In genomic region chr5:1877434-1878049, GRCh38 we compare ENCODE assay signal across 29 cellular contexts. TPM values are rescaled to one million over a fixed set of nuclear protein-coding genes. Genes with fewer than 3 reads are reported as not detected.
DNase-seq lines count a peak whose midpoint lies in the region; ATAC-seq and TF ChIP-seq lines count a peak whose summit lies in the region.
"Had no signal": no experiment of that assay in that cellular context is flagged by ENCODE, and none has a peak within 500 bp of the region (broad histone marks: within the 10 kb centered on the region; RNA-seq: fewer than 3 reads in every experiment).

No MANE protein-coding gene starts in this region.

- no peak overlapping the region for H3K4me2 ChIP-seq in neuronal stem cell (ENCODE audit: insufficient read depth, low read length, poor library complexity, severe bottlenecking)

- no peak for ATAC-seq in GM21381 (IDR thresholded peaks at IDR 0.05; ENCODE audit: unreplicated experiment)
- ATAC-seq: effector memory CD8-positive, alpha-beta T cell; K562; naive thymus-derived CD4-positive, alpha-beta T cell; stimulated activated effector memory CD8-positive, alpha-beta T cell treated with anti-CD3 and anti-CD28 coated beads, Interleukin-12 subunit alpha, Interleukin-12 subunit beta, amount 100 ng/mL, for 72 hours had no signal

- H3K9me3 ChIP-seq in HUES6 (ENCODE audit: control insufficient read depth, insufficient read depth, low read depth, low read length) (no peaks in the 10 kb centered on the region), neuronal stem cell (replicated peaks in 1 of 2; ENCODE audit: control insufficient read depth in 2 of 2, insufficient read depth in 1 of 2, low read depth in 1 of 2, low read length in 2 of 2) (peaks cover 2 to 12% of the 10 kb centered on the region in 2 donors)
- H3K9me3 ChIP-seq: BE2C, SJCRH30, transverse colon had no signal

- H3K23ac ChIP-seq in neuronal stem cell (ENCODE audit: low read depth, low read length, poor library complexity), result peak overlapping the region; percentile 8

- no peak overlapping the region for H2BK15ac ChIP-seq in neuronal stem cell (ENCODE audit: low read length)

- peaks cover 2% of the 10 kb centered on the region for H3K36me3 Mint-ChIP-seq in activated naive CD4-positive, alpha-beta T cell treated with anti-CD3 and anti-CD28 coated beads, Interleukin-2, amount 10 ng/mL, durations not matched to agents 7 days and 5 days
- H3K36me3 Mint-ChIP-seq in glutamatergic neuron (ENCODE audit: unreplicated experiment) (no peaks in the 10 kb centered on the region), immature natural killer cell (peaks cover 0 to 3% (median 0%) of the 10 kb centered on the region in 3 donors)
- H3K36me3 Mint-ChIP-seq: CD8-positive, alpha-beta memory T cell had no signal

- H3K9ac ChIP-seq in HUES6 (ENCODE audit: low read length), result no peak overlapping the region
- H3K9ac ChIP-seq in neuronal stem cell (ENCODE audit: low read depth, low read length, poor library complexity), result no peak overlapping the region

- WGBS in neuronal stem cell (ENCODE audit: extremely low coverage in 2 of 2, insufficient read length in 2 of 2, insufficient replicate concordance in 1 of 2), 2 donors, result no CpG with 5 or more reads among the region's 40 CpGs

- H3K9me3 Mint-ChIP-seq in activated naive CD4-positive, alpha-beta T cell treated with anti-CD3 and anti-CD28 coated beads, Interleukin-2, amount 10 ng/mL, durations not matched to agents 7 days and 5 days, result no peaks in the 10 kb centered on the region
- H3K9me3 Mint-ChIP-seq in glutamatergic neuron (ENCODE audit: unreplicated experiment) (peaks cover 5% of the 10 kb centered on the region), immature natural killer cell (no peaks in the 10 kb centered on the region)
- H3K9me3 Mint-ChIP-seq: activated CD4-positive, alpha-beta memory T cell treated with anti-CD3 and anti-CD28 coated beads for 36 hours; effector memory CD8-positive, alpha-beta T cell; stimulated activated effector memory CD8-positive, alpha-beta T cell treated with anti-CD3 and anti-CD28 coated beads, Interleukin-12 subunit alpha, Interleukin-12 subunit beta, amount 100 ng/mL, for 72 hours had no signal

- H3K36me3 ChIP-seq in HUES6 (ENCODE audit: control insufficient read depth, insufficient read depth, low read length) (no peaks in the 10 kb centered on the region), neuronal stem cell (replicated peaks in 1 of 2; ENCODE audit: control insufficient read depth in 2 of 2, insufficient read depth in 2 of 2, low read length in 2 of 2) (peaks cover 0 to 10% of the 10 kb centered on the region in 2 donors)
- H3K36me3 ChIP-seq: BE2C, SJCRH30, transverse colon had no signal

- H3K4ac ChIP-seq in neuronal stem cell (ENCODE audit: low read length), result no peak overlapping the region

- no peak overlapping the region for H2BK12ac ChIP-seq in neuronal stem cell (ENCODE audit: low read length)

- DNase-seq in activated naive CD4-positive, alpha-beta T cell treated with anti-CD3 and anti-CD28 coated beads, Interleukin-2, amount 10 ng/mL, durations not matched to agents 7 days and 5 days, result no peak
- DNase-seq in activated naive CD4-positive, alpha-beta T cell treated with anti-CD3 and anti-CD28 coated beads, Interleukin-2, amount 50 U/mL, for 16 hours, result no peak
- DNase-seq in glutamatergic neuron (no peak), neuronal stem cell (ENCODE audit: low spot score) (no peak), immature natural killer cell (no peak), NCI-H526 treated with DMSO at 0.1 percent for 48 hours (lab: John Stamatoyannopoulos, UW) (no peak)
- DNase-seq: ACHN; activated effector memory CD4-positive, alpha-beta T cell treated with anti-CD3 and anti-CD28 coated beads, Interleukin-2, amount 50 U/mL, for 16 hours; aorta; BE2C; CD8-positive, alpha-beta memory T cell; central memory CD4-positive, alpha-beta T cell; effector memory CD8-positive, alpha-beta T cell; kidney; naive thymus-derived CD4-positive, alpha-beta T cell; NCI-H1092 treated with DMSO at 0.1 percent for 48 hours; NCI-H1694 treated with DMSO at 0.1 percent for 48 hours; SJCRH30; transverse colon had no signal

- H3K18ac ChIP-seq in neuronal stem cell (ENCODE audit: low read length), result peak overlapping the region; percentile 38

- no peak overlapping the region for H4K91ac ChIP-seq in neuronal stem cell (ENCODE audit: low read depth, low read length, poor library complexity)

- H3K27me3 ChIP-seq in HUES6 (ENCODE audit: control insufficient read depth, insufficient read depth, low read length) (peaks cover 100% of the 10 kb centered on the region), neuronal stem cell (ENCODE audit: control insufficient read depth in 3 of 3, insufficient read depth in 3 of 3, low read depth in 1 of 3, low read length in 3 of 3) (peaks cover 79 to 99% (median 94%) of the 10 kb centered on the region in 3 experiments)
- H3K27me3 ChIP-seq: SJCRH30 had no signal

- H4K8ac ChIP-seq in neuronal stem cell (ENCODE audit: low read depth, low read length), result no peak overlapping the region

- no peak for TF ChIP-seq CTCF in glutamatergic neuron (IDR thresholded peaks at IDR 0.05; ENCODE audit: partially characterized antibody, unreplicated experiment)

- H3K14ac ChIP-seq in neuronal stem cell (ENCODE audit: low read length), result no peak overlapping the region

- peak overlapping the region; percentile 9 for H3K27ac Mint-ChIP-seq in activated naive CD4-positive, alpha-beta T cell treated with anti-CD3 and anti-CD28 coated beads, Interleukin-2, amount 10 ng/mL, durations not matched to agents 7 days and 5 days
- H3K27ac Mint-ChIP-seq in glutamatergic neuron (ENCODE audit: unreplicated experiment) (no peak overlapping the region), immature natural killer cell (no peak overlapping the region)
- H3K27ac Mint-ChIP-seq: activated CD4-positive, alpha-beta memory T cell treated with anti-CD3 and anti-CD28 coated beads for 36 hours; activated naive CD8-positive, alpha-beta T cell treated with anti-CD3 and anti-CD28 coated beads, Interleukin-2, amount 10 ng/mL, durations not matched to agents 7 days and 5 days; CD8-positive, alpha-beta memory T cell; effector memory CD8-positive, alpha-beta T cell; stimulated activated effector memory CD8-positive, alpha-beta T cell treated with anti-CD3 and anti-CD28 coated beads, Interleukin-12 subunit alpha, Interleukin-12 subunit beta, amount 100 ng/mL, for 72 hours had no signal

- H2AK5ac ChIP-seq in neuronal stem cell (ENCODE audit: low read depth, low read length), result no peak overlapping the region

- no peak overlapping the region for H2BK5ac ChIP-seq in neuronal stem cell (ENCODE audit: low read length)

- H3K4me3 ChIP-seq in HUES6 (ENCODE audit: low read depth, low read length) (peak overlapping the region; percentile 38; the same call in 1 of the 2 replicates), neuronal stem cell (ENCODE audit: low read length in 2 of 2) (no peak overlapping the region)
- H3K4me3 ChIP-seq: K562, SJCRH30, transverse colon had no signal

- no peak overlapping the region for H2BK120ac ChIP-seq in neuronal stem cell (ENCODE audit: low read depth, low read length)

- peaks cover 3% of the 10 kb centered on the region for H3K4me1 Mint-ChIP-seq in activated naive CD4-positive, alpha-beta T cell treated with anti-CD3 and anti-CD28 coated beads, Interleukin-2, amount 10 ng/mL, durations not matched to agents 7 days and 5 days
- peaks cover 6% of the 10 kb centered on the region for H3K4me1 Mint-ChIP-seq in glutamatergic neuron (ENCODE audit: low read depth, unreplicated experiment)
- peaks cover 0 to 1% of the 10 kb centered on the region in 2 donors for H3K4me1 Mint-ChIP-seq in immature natural killer cell

- H3K27ac ChIP-seq in HUES6 (ENCODE audit: low read depth, low read length), result no peak overlapping the region
- H3K27ac ChIP-seq in neuronal stem cell (replicated peaks; ENCODE audit: low read length), result no peak overlapping the region
- H3K27ac ChIP-seq: SJCRH30, transverse colon had no signal

- H3K4me1 ChIP-seq in HUES6 (ENCODE audit: control insufficient read depth, insufficient read depth, low read length) (peaks cover 37% of the 10 kb centered on the region), neuronal stem cell (ENCODE audit: control insufficient read depth in 2 of 2, insufficient read depth in 1 of 2, low read depth in 1 of 2, low read length in 2 of 2) (peaks cover 12 to 21% of the 10 kb centered on the region in 2 donors)
- H3K4me1 ChIP-seq: BE2C, SJCRH30 had no signal

- peaks cover 100% of the 10 kb centered on the region for H3K27me3 Mint-ChIP-seq in activated naive CD4-positive, alpha-beta T cell treated with anti-CD3 and anti-CD28 coated beads, Interleukin-2, amount 10 ng/mL, durations not matched to agents 7 days and 5 days
- H3K27me3 Mint-ChIP-seq in glutamatergic neuron (ENCODE audit: unreplicated experiment), result peaks cover 34% of the 10 kb centered on the region
- H3K27me3 Mint-ChIP-seq in immature natural killer cell (ENCODE audit: low read depth in 3 of 3), result peaks cover 7 to 28% (median 17%) of the 10 kb centered on the region in 3 donors

- H2AFZ ChIP-seq in neuronal stem cell (ENCODE audit: low read length), result no peak overlapping the region

- no peaks in the 10 kb centered on the region for H3K79me1 ChIP-seq in neuronal stem cell (ENCODE audit: low read depth, low read length)

- H3K4me3 Mint-ChIP-seq in activated naive CD4-positive, alpha-beta T cell treated with anti-CD3 and anti-CD28 coated beads, Interleukin-2, amount 10 ng/mL, durations not matched to agents 7 days and 5 days, result no peak overlapping the region
- peak overlapping the region; percentile 42 for H3K4me3 Mint-ChIP-seq in glutamatergic neuron (ENCODE audit: unreplicated experiment)
- no peak overlapping the region for H3K4me3 Mint-ChIP-seq in immature natural killer cell
- H3K4me3 Mint-ChIP-seq: activated CD4-positive, alpha-beta memory T cell treated with anti-CD3 and anti-CD28 coated beads for 36 hours; activated naive CD8-positive, alpha-beta T cell treated with anti-CD3 and anti-CD28 coated beads, Interleukin-2, amount 10 ng/mL, durations not matched to agents 7 days and 5 days; effector memory CD8-positive, alpha-beta T cell; stimulated activated effector memory CD8-positive, alpha-beta T cell treated with anti-CD3 and anti-CD28 coated beads, Interleukin-12 subunit alpha, Interleukin-12 subunit beta, amount 100 ng/mL, for 72 hours had no signal

- CTCF ChIA-PET in activated naive CD4-positive, alpha-beta T cell treated with anti-CD3 and anti-CD28 coated beads, Interleukin-2, amount 10 ng/mL, durations not matched to agents 7 days and 5 days (lab: Charles Lee), result no interaction called here

RNA-seq across cellular contexts. Expression of gene IRX4, which starts 5.2 kb away (rescaled TPM):
- total RNA-seq in glutamatergic neuron (ENCODE audit: unreplicated experiment), result 0.20 TPM
- polyA plus RNA-seq in neuronal stem cell (2013, experiment 1 of 2), result not detected
- 0.01 TPM for polyA plus RNA-seq in neuronal stem cell (2013, experiment 2 of 2)
- polyA plus RNA-seq in immature natural killer cell, result not detected
- total RNA-seq: activated CD4-positive, alpha-beta memory T cell treated with anti-CD3 and anti-CD28 coated beads for 36 hours; activated naive CD8-positive, alpha-beta T cell treated with anti-CD3 and anti-CD28 coated beads, Interleukin-2, amount 10 ng/mL, durations not matched to agents 7 days and 5 days; aorta; CD8-positive, alpha-beta memory T cell; HT-29; K562; kidney; liver; M059J; naive thymus-derived CD4-positive, alpha-beta T cell; osteocyte; SJCRH30; transverse colon had no signal
- polyA plus RNA-seq: aorta; CD8-positive, alpha-beta memory T cell; K562; liver; naive thymus-derived CD4-positive, alpha-beta T cell had no signal
